ENCODE assay signal across 13 cellular contexts in genomic region chr2:54271843-54272600, GRCh38. TPM values are rescaled to one million over a fixed set of nuclear protein-coding genes. Genes with fewer than 3 reads are reported as not detected.
A peak's percentile ranks its signal among the peaks of the same experiment; 100 is the strongest.
DNase-seq lines count a peak whose midpoint lies in the region; ATAC-seq and TF ChIP-seq lines count a peak whose summit lies in the region.
"Had no signal": no experiment of that assay in that cellular context is flagged by ENCODE, and none has a peak within 500 bp of the region (broad histone marks: within the 10 kb centered on the region; RNA-seq: fewer than 3 reads in every experiment).

No MANE protein-coding gene starts in this region.

- H3K79me1 ChIP-seq in mesenchymal stem cell (replicated peaks; ENCODE audit: low read length, poor library complexity, severe bottlenecking), result no peaks in the 10 kb centered on the region

- TF ChIP-seq POLR2A in breast epithelium (IDR thresholded peaks at IDR 0.05) (no peak), suprapubic skin (IDR thresholded peaks at IDR 0.05) (no peak)

- H3K9ac ChIP-seq in mesenchymal stem cell (ENCODE audit: low read length), result no peak overlapping the region
- H3K9ac ChIP-seq: KMS-11 had no signal

- no peak overlapping the region for H2BK120ac ChIP-seq in mesenchymal stem cell (ENCODE audit: low read depth, low read length)

- TF ChIP-seq CTCF in breast epithelium (IDR thresholded peaks at IDR 0.05), result no peak
- TF ChIP-seq CTCF in hepatocyte (IDR thresholded peaks at IDR 0.05; ENCODE audit: poor library complexity), result no peak
- no peak for TF ChIP-seq CTCF in suprapubic skin (IDR thresholded peaks at IDR 0.05)
- TF ChIP-seq CTCF in omental fat pad (IDR thresholded peaks at IDR 0.05), result no peak

- no peaks in the 10 kb centered on the region for H4K20me1 ChIP-seq in hepatocyte (ENCODE audit: insufficient read depth, poor library complexity, severe bottlenecking)

- DNase-seq in mesenchymal stem cell, result no peak
- DNase-seq in breast epithelium (ENCODE audit: low spot score in 2 of 2), result no peak
- DNase-seq in hepatocyte (ENCODE audit: low spot score), result no peak
- DNase-seq in suprapubic skin (ENCODE audit: low spot score in 2 of 2), result no peak
- DNase-seq in omental fat pad (ENCODE audit: low spot score), result no peak
- DNase-seq: heart left ventricle, nephron progenitor cell, RPMI8226 had no signal

- H3K9me2 ChIP-seq in hepatocyte (replicated peaks; ENCODE audit: insufficient read depth), result no peaks in the 10 kb centered on the region

- H3K27ac ChIP-seq in mesenchymal stem cell (ENCODE audit: low read length, poor library complexity, severe bottlenecking) (no peak overlapping the region), breast epithelium (no peak overlapping the region), hepatocyte (no peak overlapping the region), suprapubic skin (no peak overlapping the region)
- H3K27ac ChIP-seq: cardiac muscle cell, heart left ventricle, KMS-11 had no signal

- no peaks in the 10 kb centered on the region for H3K27me3 ChIP-seq in mesenchymal stem cell (ENCODE audit: control insufficient read depth in 1 of 2, insufficient read depth in 1 of 2, low read length in 2 of 2)
- no peaks in the 10 kb centered on the region for H3K27me3 ChIP-seq in breast epithelium
- H3K27me3 ChIP-seq in hepatocyte, result no peaks in the 10 kb centered on the region
- H3K27me3 ChIP-seq in suprapubic skin, result no peaks in the 10 kb centered on the region
- H3K27me3 ChIP-seq: cardiac muscle cell, heart left ventricle had no signal

- H3K4me2 ChIP-seq in mesenchymal stem cell (ENCODE audit: low read length, poor library complexity, severe bottlenecking), result no peak overlapping the region
- H3K4me2 ChIP-seq in hepatocyte, result no peak overlapping the region
- H3K4me2 ChIP-seq: KMS-11 had no signal

- intact Hi-C loops in breast epithelium (cut with DNase I; ENCODE audit: low total_unique reads), result no loop called here

- H3K79me2 ChIP-seq in hepatocyte, result no peaks in the 10 kb centered on the region

- H2AFZ ChIP-seq in mesenchymal stem cell (ENCODE audit: low read depth, low read length) (no peak overlapping the region), hepatocyte (no peak overlapping the region)

- H4K91ac ChIP-seq in mesenchymal stem cell (ENCODE audit: low read length), result peak overlapping the region; percentile 59

- H3K36me3 ChIP-seq in mesenchymal stem cell (ENCODE audit: control insufficient read depth in 1 of 2, insufficient read depth in 2 of 2, low read depth in 1 of 2, low read length in 2 of 2), result no peaks in the 10 kb centered on the region
- no peaks in the 10 kb centered on the region for H3K36me3 ChIP-seq in breast epithelium
- H3K36me3 ChIP-seq in hepatocyte (replicated peaks; ENCODE audit: insufficient read depth, low read depth), result no peaks in the 10 kb centered on the region
- H3K36me3 ChIP-seq in suprapubic skin, result no peaks in the 10 kb centered on the region
- H3K36me3 ChIP-seq: cardiac muscle cell had no signal

- H3K23ac ChIP-seq in mesenchymal stem cell (ENCODE audit: low read length in 2 of 2), result no peak overlapping the region

- H2BK5ac ChIP-seq in mesenchymal stem cell (ENCODE audit: low read depth, low read length, poor library complexity, severe bottlenecking), result no peak overlapping the region

- ATAC-seq in GM19035 (IDR thresholded peaks at IDR 0.05; ENCODE audit: unreplicated experiment) (peak; percentile 79), HG02571 (IDR thresholded peaks at IDR 0.05; ENCODE audit: unreplicated experiment) (peak; percentile 90), HG03460 (IDR thresholded peaks at IDR 0.05; ENCODE audit: unreplicated experiment) (peak; percentile 81), omental fat pad (ENCODE audit: low FRiP score) (no peak)
- ATAC-seq: heart left ventricle had no signal

- no peak overlapping the region for H4K8ac ChIP-seq in mesenchymal stem cell (ENCODE audit: low read length)

- H3K14ac ChIP-seq in mesenchymal stem cell (ENCODE audit: low read length in 2 of 2), result no peak overlapping the region

- 98% methylated on average over 3 of the region's 6 CpGs for WGBS in mesenchymal stem cell
- WGBS in hepatocyte (ENCODE audit: low lambda C conversion rate, missing lambda C conversion rate), result 95% methylated on average over 6 of the region's 6 CpGs
- 95% methylated on average over 6 of the region's 6 CpGs for WGBS in suprapubic skin

- no peak overlapping the region for H3K4ac ChIP-seq in mesenchymal stem cell (ENCODE audit: low read depth in 1 of 2, low read length in 2 of 2)

- H3K4me1 ChIP-seq in mesenchymal stem cell (ENCODE audit: control insufficient read depth, insufficient read depth, low read depth, low read length) (no peaks in the 10 kb centered on the region), breast epithelium (no peaks in the 10 kb centered on the region), hepatocyte (ENCODE audit: insufficient read depth) (no peaks in the 10 kb centered on the region), suprapubic skin (no peaks in the 10 kb centered on the region)

- no peak overlapping the region for H3K4me3 ChIP-seq in mesenchymal stem cell (ENCODE audit: insufficient read depth in 1 of 2, low read depth in 1 of 2, low read length in 2 of 2)
- H3K4me3 ChIP-seq in breast epithelium, result no peak overlapping the region
- H3K4me3 ChIP-seq in hepatocyte, result no peak overlapping the region
- H3K4me3 ChIP-seq in suprapubic skin, result no peak overlapping the region
- H3K4me3 ChIP-seq: cardiac muscle cell, heart left ventricle had no signal

- H2BK12ac ChIP-seq in mesenchymal stem cell (ENCODE audit: low read length in 2 of 2), result peak overlapping the region in 1 of 2 experiments; percentile 28

- H3K9me3 ChIP-seq in mesenchymal stem cell (ENCODE audit: control insufficient read depth, low read length) (no peaks in the 10 kb centered on the region), breast epithelium (no peaks in the 10 kb centered on the region), hepatocyte (ENCODE audit: low read depth) (no peaks in the 10 kb centered on the region), suprapubic skin (no peaks in the 10 kb centered on the region)
- H3K9me3 ChIP-seq: heart left ventricle had no signal

- TF ChIP-seq EP300 in suprapubic skin (IDR thresholded peaks at IDR 0.05), result no peak

- no peak overlapping the region for H3K18ac ChIP-seq in mesenchymal stem cell (ENCODE audit: low read depth in 1 of 2, low read length in 2 of 2)

- no peak overlapping the region for H2AK5ac ChIP-seq in mesenchymal stem cell (ENCODE audit: low read length, severe bottlenecking)

- H2BK15ac ChIP-seq in mesenchymal stem cell (ENCODE audit: low read depth, poor library complexity, severe bottlenecking), result no peak overlapping the region

RNA-seq across cellular contexts. Expression of gene TSPYL6, which starts 16.0 kb away (rescaled TPM):
- not detected for polyA plus RNA-seq in mesenchymal stem cell (2013, experiment 1 of 2)
- not detected for polyA plus RNA-seq in mesenchymal stem cell (2013, experiment 2 of 2)
- total RNA-seq in breast epithelium, result not detected
- total RNA-seq in hepatocyte, result not detected in 2 replicates
- polyA plus RNA-seq in hepatocyte, result not detected in 2 replicates
- not detected for total RNA-seq in suprapubic skin
- under 1 TPM in 1 of 4 donors, not detected in 3; 0.32 TPM for total RNA-seq in omental fat pad
- total RNA-seq: cardiac muscle cell had no signal
- polyA plus RNA-seq: cardiac muscle cell had no signal
